Comparison of ENCODE assay signal across 8 cellular contexts in genomic region chr2:109613922-109614714, GRCh38. TPM values are rescaled to one million over a fixed set of nuclear protein-coding genes. Genes with fewer than 3 reads are reported as not detected.
DNase-seq lines count a peak whose midpoint lies in the region; ATAC-seq and TF ChIP-seq lines count a peak whose summit lies in the region.

SEPTIN10 (minus strand) TSS chr2:109613966; CDS start chr2:109613827, 139 bp downstream.
SOWAHC (plus strand) TSS chr2:109614364; CDS start chr2:109614490, 126 bp downstream.

- TF ChIP-seq CTCF in 22Rv1 (IDR thresholded peaks at IDR 0.05) (no peak), endothelial cell (IDR thresholded peaks at IDR 0.05; ENCODE audit: unreplicated experiment) (no peak)

- DNase-seq in NCI-H69 (lab: John Stamatoyannopoulos, UW): peak; percentile 93
- DNase-seq in activated CD8-positive, alpha-beta memory T cell treated with anti-CD3 and anti-CD28 coated beads, Interleukin-2, amount 50 U/mL, for 4 hours: peak; percentile 68
- peak; percentile 97 for DNase-seq in endothelial cell (ENCODE audit: low spot score)
- peak; percentile 98 for DNase-seq in mesenteric fat pad (ENCODE audit: low spot score)
- DNase-seq in stimulated activated CD8-positive, alpha-beta memory T cell treated with anti-CD3 and anti-CD28 coated beads, Interleukin-12 subunit alpha, Interleukin-12 subunit beta, amount 100 ng/mL, for 24 hours (ENCODE audit: extremely low read depth): peak; percentile 39

- H3K27me3 Mint-ChIP-seq in endothelial cell (ENCODE audit: unreplicated experiment): peaks cover 15% of the 10 kb centered on the region

- peak within 1 kb of the TSS; percentile 82 for H3K27ac ChIP-seq in 22Rv1

- ATAC-seq in GM18858 (IDR thresholded peaks at IDR 0.05; ENCODE audit: unreplicated experiment) (peak; percentile 56), HG03175 (IDR thresholded peaks at IDR 0.05; ENCODE audit: unreplicated experiment) (peak; percentile 79)

- H3K4me1 Mint-ChIP-seq in endothelial cell (ENCODE audit: unreplicated experiment): peaks cover 25% of the 10 kb centered on the region

- peak within 1 kb of the TSS; percentile 88 for H3K27ac Mint-ChIP-seq in endothelial cell (ENCODE audit: unreplicated experiment)

- H3K4me3 Mint-ChIP-seq in endothelial cell (ENCODE audit: unreplicated experiment): peak within 1 kb of the TSS; percentile 94

- peaks cover 7% of the 10 kb centered on the region for H3K36me3 Mint-ChIP-seq in endothelial cell (ENCODE audit: low read depth, unreplicated experiment)

- no peaks in the 10 kb centered on the region for H3K9me3 Mint-ChIP-seq in endothelial cell (ENCODE audit: unreplicated experiment)

RNA-seq across cellular contexts. Expression of gene SEPTIN10, which starts in this region (rescaled TPM):
- 69.8 TPM for total RNA-seq in endothelial cell (ENCODE audit: unreplicated experiment)
- 97.2 TPM for total RNA-seq in mesenteric fat pad

RNA-seq across cellular contexts. Expression of gene SOWAHC, which starts in this region (rescaled TPM):
- total RNA-seq in endothelial cell (ENCODE audit: unreplicated experiment): 2.2 TPM
- 14.7 TPM for total RNA-seq in mesenteric fat pad

Comparison
In these comparisons a context has a peak if more than half of its experiments do, and no peak if none do; other contexts are left out.
1. Peak in every context shown above with its lines: DNase-seq, ATAC-seq and H3K27ac ChIP-seq.
2. DNase-seq: peak in every context shown above with its lines; median percentile 98 in mesenteric fat pad; 97 in endothelial cell; 93 in NCI-H69; 68 in activated CD8-positive, alpha-beta memory T cell treated with anti-CD3 and anti-CD28 coated beads, Interleukin-2, amount 50 U/mL, for 4 hours; 39 in stimulated activated CD8-positive, alpha-beta memory T cell treated with anti-CD3 and anti-CD28 coated beads, Interleukin-12 subunit alpha, Interleukin-12 subunit beta, amount 100 ng/mL, for 24 hours.